In the genomic region with DNA sequence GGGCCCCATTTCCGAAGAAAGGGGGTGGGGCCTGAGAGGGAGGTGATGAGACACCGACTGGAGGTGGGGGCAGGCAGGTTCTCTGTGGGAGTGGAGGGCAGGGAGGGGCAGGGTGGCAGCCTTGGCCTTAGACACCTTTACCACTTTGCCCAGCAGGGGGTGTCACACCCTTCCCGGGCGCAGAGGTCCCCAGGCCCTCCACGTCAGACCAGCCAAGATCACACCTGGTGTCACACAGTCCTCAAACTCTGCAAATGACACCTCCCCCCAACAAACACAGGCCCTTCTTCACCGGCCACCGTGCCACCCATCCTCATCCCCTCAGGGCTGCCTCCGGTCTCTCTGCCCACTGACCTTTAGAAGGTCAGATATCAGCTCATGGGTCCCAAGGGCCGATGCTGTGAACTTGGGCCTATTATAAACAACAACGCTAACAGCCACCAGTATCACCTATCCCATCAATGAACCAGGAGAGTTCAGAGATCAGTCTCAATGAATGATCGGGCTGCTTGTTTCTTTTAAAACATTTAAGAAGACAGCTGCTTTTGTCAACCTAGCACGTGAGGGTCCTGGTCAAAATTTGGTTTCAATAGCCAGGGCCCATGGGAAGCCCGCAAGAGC, we compare ENCODE assay signal across 8 cellular contexts.
DNase-seq lines count a peak whose midpoint lies in the region; ATAC-seq and TF ChIP-seq lines count a peak whose summit lies in the region.

No MANE protein-coding gene starts in this region.

- no peaks in the 10 kb centered on the region for H3K36me3 ChIP-seq in Caco-2 (ENCODE audit: control insufficient read depth, insufficient read depth, low read length)
- H3K36me3 ChIP-seq in duodenal mucosa (ENCODE audit: control insufficient read depth in 1 of 2, insufficient read depth in 2 of 2, low read length in 2 of 2): peaks cover 0 to 4% of the 10 kb centered on the region in 2 donors

- H3K4me1 ChIP-seq in Caco-2: peaks cover 8% of the 10 kb centered on the region
- peaks cover 60 to 64% of the 10 kb centered on the region in 2 donors for H3K4me1 ChIP-seq in duodenal mucosa (ENCODE audit: control insufficient read depth in 1 of 2, insufficient read depth in 2 of 2, low read length in 2 of 2)

- no peaks in the 10 kb centered on the region for H3K27me3 ChIP-seq in Caco-2 (replicated peaks; ENCODE audit: control insufficient read depth, insufficient read depth, low read length)
- H3K27me3 ChIP-seq in duodenal mucosa (ENCODE audit: control insufficient read depth in 1 of 2, insufficient read depth in 2 of 2, low read length in 2 of 2): no peaks in the 10 kb centered on the region

- no peak overlapping the region for H3K27ac Mint-ChIP-seq in Caco-2 (ENCODE audit: unreplicated experiment)
- no peak overlapping the region for H3K27ac Mint-ChIP-seq in osteocyte (ENCODE audit: unreplicated experiment)

- peak; percentile 36 to 45 for ATAC-seq in activated CD4-positive, CD25-positive, alpha-beta regulatory T cell treated with anti-CD3 and anti-CD28 coated beads, Interleukin-2, amount 50 U/mL, for 24 hours
- no peak for ATAC-seq in HG03521 (IDR thresholded peaks at IDR 0.05; ENCODE audit: unreplicated experiment)

- H3K9me3 ChIP-seq in Caco-2 (no peaks in the 10 kb centered on the region), duodenal mucosa (ENCODE audit: control insufficient read depth in 1 of 2, low read length in 2 of 2) (no peaks in the 10 kb centered on the region)

- TF ChIP-seq EP300 in Ishikawa (IDR thresholded peaks at IDR 0.05; ENCODE audit: borderline replicate concordance): no peak

- POLR2A ChIA-PET in Caco-2 (lab: Charles Lee): no interaction called here

- H3K4me1 Mint-ChIP-seq in Caco-2 (ENCODE audit: low read depth, unreplicated experiment) (peaks cover 4% of the 10 kb centered on the region), osteocyte (ENCODE audit: unreplicated experiment) (peaks cover 9% of the 10 kb centered on the region)

- H3K36me3 Mint-ChIP-seq in Caco-2 (ENCODE audit: insufficient read depth, unreplicated experiment): no peaks in the 10 kb centered on the region
- no peaks in the 10 kb centered on the region for H3K36me3 Mint-ChIP-seq in osteocyte (ENCODE audit: unreplicated experiment)

- BruUV-seq in Caco-2 (replicated peaks; lab: Mats Ljungman, UMichigan): no TSS peak

- TF ChIP-seq RAD21 in Ishikawa (IDR thresholded peaks at IDR 0.05; ENCODE audit: low read depth): peak; percentile 64

- intact Hi-C loops in Caco-2 (cut with micrococcal nuclease; ENCODE audit: unreplicated experiment): loop anchor here (1.0 to 10.0 kb wide), 3 partner anchors 100 to 178 kb away; no protein-coding TSS in a partner anchor

- H3K4me3 Mint-ChIP-seq in Caco-2 (ENCODE audit: unreplicated experiment) (peak overlapping the region; percentile 68), osteocyte (ENCODE audit: unreplicated experiment) (peak overlapping the region; percentile 74)

- H3K9ac ChIP-seq in duodenal mucosa (ENCODE audit: low read depth in 1 of 2, low read length in 2 of 2): peak overlapping the region; percentile 44 to 65

- H3K4me3 ChIP-seq in Caco-2 (ENCODE audit: low read depth, low read length): no peak overlapping the region
- peak overlapping the region; percentile 69 to 73 for H3K4me3 ChIP-seq in duodenal mucosa (ENCODE audit: low read depth in 1 of 2, low read length in 2 of 2)

- H3K9me3 Mint-ChIP-seq in Caco-2 (ENCODE audit: unreplicated experiment): no peaks in the 10 kb centered on the region
- H3K9me3 Mint-ChIP-seq in osteocyte (ENCODE audit: unreplicated experiment): no peaks in the 10 kb centered on the region

- TF ChIP-seq CTCF in Caco-2 (IDR thresholded peaks at IDR 0.05; ENCODE audit: insufficient read depth in 1 of 2, low read depth in 1 of 2, low read length in 1 of 2, severe bottlenecking in 1 of 2, unreplicated experiment in 1 of 2) (peak; percentile 40 to 45), osteocyte (IDR thresholded peaks at IDR 0.05) (peak; percentile 11)

- peak overlapping the region; percentile 54 for H3K27ac ChIP-seq in duodenal mucosa (ENCODE audit: low read depth, low read length)

- CTCF ChIA-PET in Caco-2 (lab: Charles Lee): no interaction called here

- no peaks in the 10 kb centered on the region for H3K27me3 Mint-ChIP-seq in Caco-2 (ENCODE audit: insufficient read depth, unreplicated experiment)
- peaks cover 6% of the 10 kb centered on the region for H3K27me3 Mint-ChIP-seq in osteocyte (ENCODE audit: unreplicated experiment)

- DNase-seq in Caco-2 (peak; percentile 51 to 71), osteocyte (ENCODE audit: extremely low spot score, unreplicated experiment) (no peak), dedifferentiated amniotic fluid mesenchymal stem cell (ENCODE audit: extremely low spot score) (no peak), OCI-M2 (lab: John Stamatoyannopoulos, UW; ENCODE audit: unreplicated experiment) (no peak)

TF ChIP-seq in Ishikawa, 13 proteins besides CTCF, POLR2A, EP300 and RAD21:
- TF ChIP-seq FOXM1 (IDR thresholded peaks at IDR 0.05; ENCODE audit: borderline replicate concordance, low read depth): no peak
- no peak for TF ChIP-seq TAF1 (IDR thresholded peaks at IDR 0.05; ENCODE audit: low read depth)
- no peak for TF ChIP-seq TEAD4 (IDR thresholded peaks at IDR 0.05)
- no peak for TF ChIP-seq NFIC (IDR thresholded peaks at IDR 0.05)
- no peak for TF ChIP-seq CREB1 (IDR thresholded peaks at IDR 0.05; ENCODE audit: low read depth)
- TF ChIP-seq, protein P1, sequence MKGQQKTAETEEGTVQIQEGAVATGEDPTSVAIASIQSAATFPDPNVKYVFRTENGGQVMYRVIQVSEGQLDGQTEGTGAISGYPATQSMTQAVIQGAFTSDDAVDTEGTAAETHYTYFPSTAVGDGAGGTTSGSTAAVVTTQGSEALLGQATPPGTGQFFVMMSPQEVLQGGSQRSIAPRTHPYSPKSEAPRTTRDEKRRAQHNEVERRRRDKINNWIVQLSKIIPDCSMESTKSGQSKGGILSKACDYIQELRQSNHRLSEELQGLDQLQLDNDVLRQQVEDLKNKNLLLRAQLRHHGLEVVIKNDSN (IDR thresholded peaks at IDR 0.05): no peak
- no peak for TF ChIP-seq EGR1 (IDR thresholded peaks at IDR 0.05)
- TF ChIP-seq YY1 (IDR thresholded peaks at IDR 0.05; ENCODE audit: low read depth): no peak
- TF ChIP-seq, protein P2, sequence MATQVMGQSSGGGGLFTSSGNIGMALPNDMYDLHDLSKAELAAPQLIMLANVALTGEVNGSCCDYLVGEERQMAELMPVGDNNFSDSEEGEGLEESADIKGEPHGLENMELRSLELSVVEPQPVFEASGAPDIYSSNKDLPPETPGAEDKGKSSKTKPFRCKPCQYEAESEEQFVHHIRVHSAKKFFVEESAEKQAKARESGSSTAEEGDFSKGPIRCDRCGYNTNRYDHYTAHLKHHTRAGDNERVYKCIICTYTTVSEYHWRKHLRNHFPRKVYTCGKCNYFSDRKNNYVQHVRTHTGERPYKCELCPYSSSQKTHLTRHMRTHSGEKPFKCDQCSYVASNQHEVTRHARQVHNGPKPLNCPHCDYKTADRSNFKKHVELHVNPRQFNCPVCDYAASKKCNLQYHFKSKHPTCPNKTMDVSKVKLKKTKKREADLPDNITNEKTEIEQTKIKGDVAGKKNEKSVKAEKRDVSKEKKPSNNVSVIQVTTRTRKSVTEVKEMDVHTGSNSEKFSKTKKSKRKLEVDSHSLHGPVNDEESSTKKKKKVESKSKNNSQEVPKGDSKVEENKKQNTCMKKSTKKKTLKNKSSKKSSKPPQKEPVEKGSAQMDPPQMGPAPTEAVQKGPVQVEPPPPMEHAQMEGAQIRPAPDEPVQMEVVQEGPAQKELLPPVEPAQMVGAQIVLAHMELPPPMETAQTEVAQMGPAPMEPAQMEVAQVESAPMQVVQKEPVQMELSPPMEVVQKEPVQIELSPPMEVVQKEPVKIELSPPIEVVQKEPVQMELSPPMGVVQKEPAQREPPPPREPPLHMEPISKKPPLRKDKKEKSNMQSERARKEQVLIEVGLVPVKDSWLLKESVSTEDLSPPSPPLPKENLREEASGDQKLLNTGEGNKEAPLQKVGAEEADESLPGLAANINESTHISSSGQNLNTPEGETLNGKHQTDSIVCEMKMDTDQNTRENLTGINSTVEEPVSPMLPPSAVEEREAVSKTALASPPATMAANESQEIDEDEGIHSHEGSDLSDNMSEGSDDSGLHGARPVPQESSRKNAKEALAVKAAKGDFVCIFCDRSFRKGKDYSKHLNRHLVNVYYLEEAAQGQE (IDR thresholded peaks at IDR 0.05; ENCODE audit: low read depth): no peak
- TF ChIP-seq, protein P3, sequence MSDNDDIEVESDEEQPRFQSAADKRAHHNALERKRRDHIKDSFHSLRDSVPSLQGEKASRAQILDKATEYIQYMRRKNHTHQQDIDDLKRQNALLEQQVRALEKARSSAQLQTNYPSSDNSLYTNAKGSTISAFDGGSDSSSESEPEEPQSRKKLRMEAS (IDR thresholded peaks at IDR 0.05): no peak
- TF ChIP-seq TCF12 (IDR thresholded peaks at IDR 0.05; ENCODE audit: low read depth): no peak
- TF ChIP-seq CEBPB (IDR thresholded peaks at IDR 0.05): no peak
- TF ChIP-seq ZBTB7A (IDR thresholded peaks at IDR 0.05; ENCODE audit: low read depth): no peak
TF ChIP-seq in Ishikawa: peak in this region for 0.

Comparison
In these comparisons a context has a peak if more than half of its experiments do, and no peak if none do; other contexts are left out.
1. DNase-seq: peak in Caco-2 (2 of 2); none in osteocyte (single experiment), dedifferentiated amniotic fluid mesenchymal stem cell (single experiment) and OCI-M2 (single experiment).